Comparison of ENCODE assay signal across 7 cellular contexts in the genomic region with DNA sequence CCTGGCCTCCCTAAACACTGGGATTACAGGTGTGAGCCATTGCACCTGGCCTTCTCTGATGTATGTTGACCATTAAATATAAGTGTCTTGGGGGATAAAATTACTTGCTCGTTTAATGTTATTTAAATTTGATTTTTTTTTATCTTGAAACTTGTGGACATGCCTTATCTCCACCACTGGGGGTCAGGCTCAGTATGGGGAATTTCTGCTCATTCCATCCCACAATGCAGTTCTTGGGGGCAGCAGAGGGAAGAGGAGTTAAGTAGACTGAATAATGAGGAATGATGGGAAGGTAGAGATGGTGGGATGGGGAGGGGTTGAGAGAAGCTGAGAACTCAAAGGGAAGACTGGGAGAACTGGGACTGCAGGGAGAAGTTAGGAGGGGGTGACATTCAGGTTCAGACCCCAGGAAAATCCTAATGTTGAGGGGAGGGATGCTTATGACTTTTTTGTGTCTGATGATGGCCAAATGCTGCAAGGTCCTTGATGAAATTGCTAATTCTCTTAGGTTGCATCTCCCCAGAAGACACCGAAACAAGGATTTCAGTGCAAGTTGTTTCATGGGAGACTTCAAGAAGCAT.
DNase-seq lines count a peak whose midpoint lies in the region; ATAC-seq, FAIRE-seq and TF ChIP-seq lines count a peak whose summit lies in the region.

No MANE protein-coding gene starts in this region.

- FAIRE-seq in bronchial epithelial cell (lab: Jason Lieb, UNC): no peak

- H3K4me1 Mint-ChIP-seq in mesothelial cell of epicardium: peaks cover 11% of the 10 kb centered on the region

- H3K4me3 ChIP-seq in bronchial epithelial cell (ENCODE audit: low read depth, low read length): no peak overlapping the region

- peaks cover 3% of the 10 kb centered on the region for H3K36me3 Mint-ChIP-seq in mesothelial cell of epicardium

- H3K27ac Mint-ChIP-seq in mesothelial cell of epicardium: no peak overlapping the region

- H3K27me3 Mint-ChIP-seq in mesothelial cell of epicardium (ENCODE audit: low read depth): peaks cover 13% of the 10 kb centered on the region

- peaks cover 6% of the 10 kb centered on the region for H3K9me3 Mint-ChIP-seq in mesothelial cell of epicardium

- H3K27me3 ChIP-seq in bronchial epithelial cell (ENCODE audit: control insufficient read depth, insufficient read depth, low read length): no peaks in the 10 kb centered on the region

- no peaks in the 10 kb centered on the region for H3K36me3 ChIP-seq in bronchial epithelial cell (ENCODE audit: control insufficient read depth, insufficient read depth, low read length)

- peak; percentile 36; the same call in 1 of the 3 replicates for TF ChIP-seq CTCF in GM12872 (IDR thresholded peaks at IDR 0.05; ENCODE audit: insufficient read depth, low read depth, low read length)
- TF ChIP-seq CTCF in bronchial epithelial cell (IDR thresholded peaks at IDR 0.05; ENCODE audit: insufficient read depth, low read length, severe bottlenecking): peak; percentile 36
- peak; percentile 69 for TF ChIP-seq CTCF in mesothelial cell of epicardium (IDR thresholded peaks at IDR 0.05; ENCODE audit: unreplicated experiment)

- ATAC-seq in HG02981 (IDR thresholded peaks at IDR 0.05; ENCODE audit: unreplicated experiment) (no peak), HG03045 (IDR thresholded peaks at IDR 0.05; ENCODE audit: unreplicated experiment) (no peak)

- DNase-seq in NCI-H146 treated with DMSO at 0.1 percent for 48 hours (lab: John Stamatoyannopoulos, UW; ENCODE audit: unreplicated experiment) (peak; percentile 92), bronchial epithelial cell (ENCODE audit: low read depth) (peak; percentile 42), mesothelial cell of epicardium (ENCODE audit: low spot score in 2 of 2, unreplicated experiment in 2 of 2) (no peak)
- no peak for DNase-seq in activated effector memory CD4-positive, alpha-beta T cell treated with anti-CD3 and anti-CD28 coated beads, Interleukin-2, amount 50 U/mL, for 16 hours

- H3K4me3 Mint-ChIP-seq in mesothelial cell of epicardium: no peak overlapping the region

Comparison
In these comparisons a context has a peak if more than half of its experiments do, and no peak if none do; other contexts are left out.
1. DNase-seq: peak in NCI-H146 treated with DMSO at 0.1 percent for 48 hours (single experiment) and bronchial epithelial cell (single experiment); none in mesothelial cell of epicardium (0 of 2) and activated effector memory CD4-positive, alpha-beta T cell treated with anti-CD3 and anti-CD28 coated beads, Interleukin-2, amount 50 U/mL, for 16 hours (single experiment).
2. Peak in every context shown above with its lines, with median percentiles within 50 percentile points of each other: CTCF ChIP-seq.